ENCODE assay signal across 2 cellular contexts in the genomic region with DNA sequence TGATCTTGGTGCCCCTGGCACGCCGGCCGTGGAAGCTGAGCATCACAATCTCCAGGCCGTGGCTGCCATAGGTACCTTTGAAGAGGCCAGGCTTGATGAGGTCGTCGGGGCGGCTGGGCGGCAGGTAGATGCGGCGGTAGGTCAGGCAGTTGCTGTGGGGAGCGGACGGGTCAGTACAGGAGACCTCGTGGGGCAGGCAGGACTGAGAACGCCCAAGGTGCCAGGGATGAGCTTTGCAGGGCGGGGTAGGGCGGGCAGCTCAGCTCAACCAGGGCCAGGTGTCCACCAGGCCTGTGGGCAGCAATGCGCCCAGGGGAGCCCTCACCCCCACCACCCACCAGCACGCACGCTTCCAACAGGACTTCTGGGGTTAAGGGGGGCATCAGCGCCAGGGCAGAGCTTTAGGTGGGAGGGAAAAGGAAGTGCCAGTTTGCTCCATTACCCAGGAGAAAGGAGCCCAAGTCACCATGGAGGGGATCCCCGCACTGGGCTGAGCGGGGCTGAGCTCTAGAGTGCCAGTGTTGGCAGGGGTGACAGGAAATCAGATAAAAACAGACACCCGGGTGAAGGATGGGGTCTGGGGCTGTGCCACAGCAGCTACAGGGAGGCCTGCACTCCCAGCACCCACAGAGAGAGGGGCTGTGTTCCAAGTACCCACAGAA.
TF ChIP-seq lines count a peak whose summit lies in the region.

No MANE protein-coding gene starts in this region.

TF ChIP-seq in SK-N-SH, 30 proteins besides CTCF, POLR2A, EP300 and RAD21:
- TF ChIP-seq, protein P1, sequence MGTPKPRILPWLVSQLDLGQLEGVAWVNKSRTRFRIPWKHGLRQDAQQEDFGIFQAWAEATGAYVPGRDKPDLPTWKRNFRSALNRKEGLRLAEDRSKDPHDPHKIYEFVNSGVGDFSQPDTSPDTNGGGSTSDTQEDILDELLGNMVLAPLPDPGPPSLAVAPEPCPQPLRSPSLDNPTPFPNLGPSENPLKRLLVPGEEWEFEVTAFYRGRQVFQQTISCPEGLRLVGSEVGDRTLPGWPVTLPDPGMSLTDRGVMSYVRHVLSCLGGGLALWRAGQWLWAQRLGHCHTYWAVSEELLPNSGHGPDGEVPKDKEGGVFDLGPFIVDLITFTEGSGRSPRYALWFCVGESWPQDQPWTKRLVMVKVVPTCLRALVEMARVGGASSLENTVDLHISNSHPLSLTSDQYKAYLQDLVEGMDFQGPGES (IDR thresholded peaks at IDR 0.05; ENCODE audit: low read depth, low read length): no peak
- TF ChIP-seq FOSL2 (IDR thresholded peaks at IDR 0.05; ENCODE audit: borderline replicate concordance, low read depth) (no peak), CHD2 (IDR thresholded peaks at IDR 0.05; ENCODE audit: low read length, partially characterized antibody) (no peak), TAF1 (IDR thresholded peaks at IDR 0.05; ENCODE audit: borderline replicate concordance, low read depth, low read length) (no peak), ZBTB33 (IDR thresholded peaks at IDR 0.05; ENCODE audit: borderline replicate concordance, low read depth) (no peak), NFIC (IDR thresholded peaks at IDR 0.05; ENCODE audit: borderline replicate concordance) (no peak), RFX5 (IDR thresholded peaks at IDR 0.05; ENCODE audit: low read length) (no peak), EZH2phosphoT487 (IDR thresholded peaks at IDR 0.05; ENCODE audit: borderline replicate concordance, low read depth) (no peak), SIN3A (IDR thresholded peaks at IDR 0.05; ENCODE audit: borderline replicate concordance, low read depth, low read length) (no peak), FOXM1 (IDR thresholded peaks at IDR 0.05; ENCODE audit: low read depth) (no peak), RCOR1 (IDR thresholded peaks at IDR 0.05; ENCODE audit: low read length) (no peak), GATA2 (CRISPR knock-in tag; IDR thresholded peaks at IDR 0.05) (no peak), RXRA (IDR thresholded peaks at IDR 0.05; ENCODE audit: borderline replicate concordance, low read depth) (no peak), NRF1 (IDR thresholded peaks at IDR 0.05; ENCODE audit: low read depth, low read length) (no peak), MEF2A (IDR thresholded peaks at IDR 0.05; ENCODE audit: borderline replicate concordance, low read depth) (no peak), JUND (IDR thresholded peaks at IDR 0.05) (no peak), SMC3 (IDR thresholded peaks at IDR 0.05; ENCODE audit: low read depth, low read length) (no peak), PBX3 (IDR thresholded peaks at IDR 0.05) (no peak), TCF12 (IDR thresholded peaks at IDR 0.05) (no peak)
- TF ChIP-seq, protein P2, sequence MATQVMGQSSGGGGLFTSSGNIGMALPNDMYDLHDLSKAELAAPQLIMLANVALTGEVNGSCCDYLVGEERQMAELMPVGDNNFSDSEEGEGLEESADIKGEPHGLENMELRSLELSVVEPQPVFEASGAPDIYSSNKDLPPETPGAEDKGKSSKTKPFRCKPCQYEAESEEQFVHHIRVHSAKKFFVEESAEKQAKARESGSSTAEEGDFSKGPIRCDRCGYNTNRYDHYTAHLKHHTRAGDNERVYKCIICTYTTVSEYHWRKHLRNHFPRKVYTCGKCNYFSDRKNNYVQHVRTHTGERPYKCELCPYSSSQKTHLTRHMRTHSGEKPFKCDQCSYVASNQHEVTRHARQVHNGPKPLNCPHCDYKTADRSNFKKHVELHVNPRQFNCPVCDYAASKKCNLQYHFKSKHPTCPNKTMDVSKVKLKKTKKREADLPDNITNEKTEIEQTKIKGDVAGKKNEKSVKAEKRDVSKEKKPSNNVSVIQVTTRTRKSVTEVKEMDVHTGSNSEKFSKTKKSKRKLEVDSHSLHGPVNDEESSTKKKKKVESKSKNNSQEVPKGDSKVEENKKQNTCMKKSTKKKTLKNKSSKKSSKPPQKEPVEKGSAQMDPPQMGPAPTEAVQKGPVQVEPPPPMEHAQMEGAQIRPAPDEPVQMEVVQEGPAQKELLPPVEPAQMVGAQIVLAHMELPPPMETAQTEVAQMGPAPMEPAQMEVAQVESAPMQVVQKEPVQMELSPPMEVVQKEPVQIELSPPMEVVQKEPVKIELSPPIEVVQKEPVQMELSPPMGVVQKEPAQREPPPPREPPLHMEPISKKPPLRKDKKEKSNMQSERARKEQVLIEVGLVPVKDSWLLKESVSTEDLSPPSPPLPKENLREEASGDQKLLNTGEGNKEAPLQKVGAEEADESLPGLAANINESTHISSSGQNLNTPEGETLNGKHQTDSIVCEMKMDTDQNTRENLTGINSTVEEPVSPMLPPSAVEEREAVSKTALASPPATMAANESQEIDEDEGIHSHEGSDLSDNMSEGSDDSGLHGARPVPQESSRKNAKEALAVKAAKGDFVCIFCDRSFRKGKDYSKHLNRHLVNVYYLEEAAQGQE (IDR thresholded peaks at IDR 0.05; ENCODE audit: low read depth, low read length): no peak

TF ChIP-seq in SK-N-SH treated with all-trans-retinoic acid at 6 μM for 48 hours, 23 proteins besides CTCF, POLR2A, EP300 and RAD21 (continued from another document):
- TF ChIP-seq CREB5 (CRISPR knock-in tag; IDR thresholded peaks at IDR 0.05; ENCODE audit: low read depth) (no peak), ZNF8 (CRISPR knock-in tag; IDR thresholded peaks at IDR 0.05) (no peak), POU6F1 (CRISPR knock-in tag; IDR thresholded peaks at IDR 0.05; ENCODE audit: borderline replicate concordance, low read depth) (no peak), TSHZ2 (CRISPR knock-in tag; IDR thresholded peaks at IDR 0.05) (no peak), PATZ1 (CRISPR knock-in tag; IDR thresholded peaks at IDR 0.05; ENCODE audit: borderline replicate concordance) (no peak), TCF4 (CRISPR knock-in tag; IDR thresholded peaks at IDR 0.05; ENCODE audit: borderline replicate concordance) (no peak), PPARA (CRISPR knock-in tag; IDR thresholded peaks at IDR 0.05; ENCODE audit: borderline replicate concordance) (no peak), ZNF70 (CRISPR knock-in tag; IDR thresholded peaks at IDR 0.05) (no peak), ISL1 (CRISPR knock-in tag; IDR thresholded peaks at IDR 0.05) (no peak), ZC3H10 (CRISPR knock-in tag; IDR thresholded peaks at IDR 0.05) (no peak), ZFP30 (CRISPR knock-in tag; IDR thresholded peaks at IDR 0.05) (no peak), ZNF565 (CRISPR knock-in tag; conservative IDR thresholded peaks at IDR 0.05; ENCODE audit: low read depth) (no peak), ZFP3 (CRISPR knock-in tag; IDR thresholded peaks at IDR 0.05) (no peak)
